ENCODE assay signal across 38 cellular contexts in genomic region chr12:130579231-130579630, GRCh38.
"Had no signal": no experiment of that assay in that cellular context is flagged by ENCODE, and none has a peak within 500 bp of the region (broad histone marks: within the 10 kb centered on the region; RNA-seq: fewer than 3 reads in every experiment).

No MANE protein-coding gene starts in this region.

- H3K4me1 Mint-ChIP-seq: activated naive CD4-positive, alpha-beta T cell treated with anti-CD3 and anti-CD28 coated beads, Interleukin-2, amount 10 ng/mL, durations not matched to agents 7 days and 5 days; activated naive CD4-positive, alpha-beta T cell treated with anti-CD3 and anti-CD28 coated beads, Interleukin-2, amount 50 U/mL, for 24 hours; activated naive CD8-positive, alpha-beta T cell treated with anti-CD3 and anti-CD28 coated beads for 36 hours; activated naive CD8-positive, alpha-beta T cell treated with anti-CD3 and anti-CD28 coated beads, Interleukin-2, amount 10 ng/mL, durations not matched to agents 7 days and 5 days; activated naive CD8-positive, alpha-beta T cell treated with anti-CD3 and anti-CD28 coated beads, Interleukin-2, amount 50 U/mL, for 24 hours; activated T-helper 17 cell treated with anti-CD3 and anti-CD28 coated beads, Interleukin-2, amount 50 U/mL, for 72 hours; central memory CD8-positive, alpha-beta T cell had no signal

- H3K36me3 ChIP-seq: adrenal gland, ascending aorta, brain microvascular endothelial cell, breast epithelium, cardiac muscle cell had no signal

- H3K4me1 ChIP-seq: adrenal gland, ascending aorta, body of pancreas, breast epithelium had no signal

- H3K36me3 Mint-ChIP-seq: activated naive CD4-positive, alpha-beta T cell treated with anti-CD3 and anti-CD28 coated beads, Interleukin-2, amount 10 ng/mL, durations not matched to agents 7 days and 5 days; activated naive CD4-positive, alpha-beta T cell treated with anti-CD3 and anti-CD28 coated beads, Interleukin-2, amount 50 U/mL, for 24 hours; activated naive CD4-positive, alpha-beta T cell treated with anti-CD3 and anti-CD28 coated beads, Interleukin-2, amount 50 U/mL, for 72 hours; activated naive CD8-positive, alpha-beta T cell; activated naive CD8-positive, alpha-beta T cell treated with anti-CD3 and anti-CD28 coated beads for 36 hours; activated naive CD8-positive, alpha-beta T cell treated with anti-CD3 and anti-CD28 coated beads, Interleukin-2, amount 10 ng/mL, durations not matched to agents 7 days and 5 days; brain had no signal

- ATAC-seq: activated naive CD4-positive, alpha-beta T cell treated with anti-CD3 and anti-CD28 coated beads, Interleukin-2, amount 50 U/mL, for 72 hours; activated naive CD8-positive, alpha-beta T cell treated with anti-CD3 and anti-CD28 coated beads, Interleukin-2, amount 50 U/mL, for 24 hours; activated T-cell treated with anti-CD3 and anti-CD28 coated beads, Interleukin-2, amount 50 U/mL, for 4 hours; activated T-cell treated with anti-CD3 and anti-CD28 coated beads, Interleukin-2, amount 50 U/mL, for 72 hours; activated T-helper 17 cell treated with anti-CD3 and anti-CD28 coated beads, Interleukin-2, amount 50 U/mL, for 72 hours; body of pancreas had no signal

- H3K27me3 Mint-ChIP-seq: activated naive CD4-positive, alpha-beta T cell treated with anti-CD3 and anti-CD28 coated beads, Interleukin-2, amount 10 ng/mL, durations not matched to agents 7 days and 5 days; activated naive CD4-positive, alpha-beta T cell treated with anti-CD3 and anti-CD28 coated beads, Interleukin-2, amount 50 U/mL, for 24 hours; activated naive CD8-positive, alpha-beta T cell treated with anti-CD3 and anti-CD28 coated beads, Interleukin-2, amount 10 ng/mL, durations not matched to agents 7 days and 5 days; activated T-cell treated with anti-CD3 and anti-CD28 coated beads, Interleukin-2, amount 50 U/mL, for 24 hours; central memory CD8-positive, alpha-beta T cell had no signal

- H3K4me3 Mint-ChIP-seq: activated naive CD4-positive, alpha-beta T cell treated with anti-CD3 and anti-CD28 coated beads for 36 hours; activated naive CD4-positive, alpha-beta T cell treated with anti-CD3 and anti-CD28 coated beads, Interleukin-2, amount 10 ng/mL, durations not matched to agents 7 days and 5 days; activated naive CD4-positive, alpha-beta T cell treated with anti-CD3 and anti-CD28 coated beads, Interleukin-2, amount 50 U/mL, for 24 hours; activated naive CD8-positive, alpha-beta T cell; activated naive CD8-positive, alpha-beta T cell treated with anti-CD3 and anti-CD28 coated beads for 36 hours; activated naive CD8-positive, alpha-beta T cell treated with anti-CD3 and anti-CD28 coated beads, Interleukin-2, amount 10 ng/mL, durations not matched to agents 7 days and 5 days; activated naive CD8-positive, alpha-beta T cell treated with anti-CD3 and anti-CD28 coated beads, Interleukin-2, amount 50 U/mL, for 24 hours; activated T-cell treated with anti-CD3 and anti-CD28 coated beads, Interleukin-2, amount 50 U/mL, for 24 hours; activated T-cell treated with anti-CD3 and anti-CD28 coated beads, Interleukin-2, amount 50 U/mL, for 4 hours; activated T-cell treated with anti-CD3 and anti-CD28 coated beads, Interleukin-2, amount 50 U/mL, for 72 hours; activated T-helper 1 cell treated with anti-CD3 and anti-CD28 coated beads, Interleukin-12 subunit alpha, Interleukin-12 subunit beta, Interleukin-2, Interleukin-4 antibody, amounts not matched to agents 30 ng/mL and 10 ng/mL and 1 ng/mL, durations not matched to agents 14 hours and 24 hours and 36 hours; activated T-helper 17 cell treated with anti-CD3 and anti-CD28 coated beads, Interleukin-2, amount 50 U/mL, for 72 hours; brain; central memory CD8-positive, alpha-beta T cell had no signal

- DNase-seq: activated effector memory CD4-positive, alpha-beta T cell treated with anti-CD3 and anti-CD28 coated beads, Interleukin-2, amount 50 U/mL, for 16 hours; activated effector memory CD4-positive, alpha-beta T cell treated with Interleukin-2 at 50 U/mL for 16 hours; activated gamma-delta T cell; activated gamma-delta T cell treated with Interleukin-2 at 50 U/mL for 16 hours; activated naive CD4-positive, alpha-beta T cell; activated naive CD4-positive, alpha-beta T cell treated with anti-CD3 and anti-CD28 coated beads for 36 hours; activated naive CD4-positive, alpha-beta T cell treated with anti-CD3 and anti-CD28 coated beads, Interleukin-2, amount 10 ng/mL, durations not matched to agents 7 days and 5 days; activated naive CD4-positive, alpha-beta T cell treated with anti-CD3 and anti-CD28 coated beads, Interleukin-2, amount 50 U/mL, for 16 hours; activated naive CD4-positive, alpha-beta T cell treated with Interleukin-2 at 50 U/mL for 16 hours; activated naive CD8-positive, alpha-beta T cell treated with anti-CD3 and anti-CD28 coated beads for 36 hours; activated naive CD8-positive, alpha-beta T cell treated with anti-CD3 and anti-CD28 coated beads, Interleukin-2, amount 10 ng/mL, durations not matched to agents 7 days and 5 days; activated naive CD8-positive, alpha-beta T cell treated with anti-CD3 and anti-CD28 coated beads, Interleukin-2, amount 50 U/mL, for 24 hours; activated T-cell treated with anti-CD3 and anti-CD28 coated beads for 4 hours; activated T-cell treated with anti-CD3 and anti-CD28 coated beads, Interleukin-2, amount 50 U/mL, for 1 hour; activated T-cell treated with anti-CD3 and anti-CD28 coated beads, Interleukin-2, amount 50 U/mL, for 24 hours; activated T-cell treated with anti-CD3 and anti-CD28 coated beads, Interleukin-2, amount 50 U/mL, for 4 hours; activated T-cell treated with anti-CD3 and anti-CD28 coated beads, Interleukin-2, amount 50 U/mL, for 48 hours; activated T-cell treated with anti-CD3 and anti-CD28 coated beads, Interleukin-2, amount 50 U/mL, for 72 hours; amniotic stem cell; amygdala; anterior cingulate cortex; aorta; body of pancreas; brain microvascular endothelial cell; caudate nucleus; central memory CD4-positive, alpha-beta T cell had no signal

- H3K4me3 ChIP-seq: adrenal gland, ascending aorta, body of pancreas, breast epithelium, cardiac muscle cell had no signal

- H3K27ac Mint-ChIP-seq: activated naive CD4-positive, alpha-beta T cell treated with anti-CD3 and anti-CD28 coated beads for 36 hours; activated naive CD4-positive, alpha-beta T cell treated with anti-CD3 and anti-CD28 coated beads, Interleukin-2, amount 10 ng/mL, durations not matched to agents 7 days and 5 days; activated naive CD4-positive, alpha-beta T cell treated with anti-CD3 and anti-CD28 coated beads, Interleukin-2, amount 50 U/mL, for 24 hours; activated naive CD4-positive, alpha-beta T cell treated with anti-CD3 and anti-CD28 coated beads, Interleukin-2, amount 50 U/mL, for 72 hours; activated naive CD8-positive, alpha-beta T cell; activated naive CD8-positive, alpha-beta T cell treated with anti-CD3 and anti-CD28 coated beads for 36 hours; activated naive CD8-positive, alpha-beta T cell treated with anti-CD3 and anti-CD28 coated beads, Interleukin-2, amount 10 ng/mL, durations not matched to agents 7 days and 5 days; activated naive CD8-positive, alpha-beta T cell treated with anti-CD3 and anti-CD28 coated beads, Interleukin-2, amount 50 U/mL, for 24 hours; activated T-cell treated with anti-CD3 and anti-CD28 coated beads, Interleukin-2, amount 50 U/mL, for 24 hours; activated T-cell treated with anti-CD3 and anti-CD28 coated beads, Interleukin-2, amount 50 U/mL, for 72 hours; activated T-helper 1 cell treated with anti-CD3 and anti-CD28 coated beads, Interleukin-12 subunit alpha, Interleukin-12 subunit beta, Interleukin-2, Interleukin-4 antibody, amounts not matched to agents 30 ng/mL and 10 ng/mL and 1 ng/mL, durations not matched to agents 14 hours and 24 hours and 36 hours; activated T-helper 17 cell treated with anti-CD3 and anti-CD28 coated beads, Interleukin-2, amount 50 U/mL, for 72 hours; activated T-helper 2 cell treated with anti-CD3 and anti-CD28 coated beads, Interferon-gamma antibody, Interleukin-2, Interleukin-4, amounts not matched to agents 10 μg/mL and 5 μg/mL and 100 μg/mL, durations not matched to agents 14 hours and 24 hours and 36 hours had no signal

- H3K9me3 ChIP-seq: adrenal gland, ascending aorta, body of pancreas had no signal

- H3K9me3 Mint-ChIP-seq: activated naive CD4-positive, alpha-beta T cell treated with anti-CD3 and anti-CD28 coated beads, Interleukin-2, amount 50 U/mL, for 24 hours; activated naive CD4-positive, alpha-beta T cell treated with anti-CD3 and anti-CD28 coated beads, Interleukin-2, amount 50 U/mL, for 72 hours; activated naive CD8-positive, alpha-beta T cell treated with anti-CD3 and anti-CD28 coated beads for 36 hours; activated naive CD8-positive, alpha-beta T cell treated with anti-CD3 and anti-CD28 coated beads, Interleukin-2, amount 50 U/mL, for 24 hours; activated T-cell treated with anti-CD3 and anti-CD28 coated beads, Interleukin-2, amount 50 U/mL, for 24 hours; activated T-cell treated with anti-CD3 and anti-CD28 coated beads, Interleukin-2, amount 50 U/mL, for 72 hours; activated T-helper 1 cell treated with anti-CD3 and anti-CD28 coated beads, Interleukin-12 subunit alpha, Interleukin-12 subunit beta, Interleukin-2, Interleukin-4 antibody, amounts not matched to agents 30 ng/mL and 10 ng/mL and 1 ng/mL, durations not matched to agents 14 hours and 24 hours and 36 hours; activated T-helper 2 cell treated with anti-CD3 and anti-CD28 coated beads, Interferon-gamma antibody, Interleukin-2, Interleukin-4, amounts not matched to agents 10 μg/mL and 5 μg/mL and 100 μg/mL, durations not matched to agents 14 hours and 24 hours and 36 hours; central memory CD8-positive, alpha-beta T cell had no signal

- H3K27ac ChIP-seq: adrenal gland, ascending aorta, body of pancreas, brain microvascular endothelial cell, breast epithelium, cardiac muscle cell had no signal

- H3K27me3 ChIP-seq: adrenal gland, ascending aorta, body of pancreas, brain microvascular endothelial cell, breast epithelium, cardiac muscle cell had no signal
